In the genomic region with DNA sequence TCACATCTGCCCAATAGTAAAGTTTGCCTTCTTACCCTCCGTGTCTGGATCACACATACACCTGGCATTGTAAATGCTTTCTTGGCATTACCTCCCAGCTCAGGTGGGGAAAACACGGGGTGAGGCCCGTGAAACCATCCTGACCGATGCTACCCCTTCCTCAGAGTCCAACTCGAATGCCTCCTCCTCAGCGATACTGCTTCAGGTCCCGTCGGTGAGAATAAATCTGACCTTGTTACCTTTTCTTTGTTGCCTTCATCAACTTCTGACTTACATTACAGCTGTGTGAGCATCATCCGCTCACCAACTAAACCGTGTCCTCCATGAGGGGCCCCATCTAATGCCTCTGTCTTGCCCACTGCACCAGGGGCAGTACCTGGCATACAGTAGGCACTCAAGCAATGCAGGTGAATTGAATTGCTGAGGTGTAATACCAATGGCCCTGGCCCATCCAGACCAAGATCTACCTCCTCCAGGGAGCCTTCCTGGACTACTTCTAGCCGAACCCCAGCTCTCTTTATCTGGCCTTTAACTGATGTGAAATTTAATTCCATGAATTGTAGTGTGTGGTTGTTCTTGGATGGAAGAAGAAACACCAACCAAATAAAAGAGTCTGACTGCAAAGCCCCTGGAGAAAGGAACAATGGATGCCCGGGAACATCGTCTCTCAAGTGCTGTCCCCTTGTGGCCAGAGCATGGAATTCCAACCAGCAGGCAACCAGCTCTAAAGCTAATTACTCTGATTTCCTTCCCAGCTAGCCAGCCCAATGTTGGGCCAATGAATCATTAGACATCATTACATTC, we compare ENCODE assay signal across 9 cellular contexts.
A peak's percentile ranks its signal among the peaks of the same experiment; 100 is the strongest.
DNase-seq lines count a peak whose midpoint lies in the region; ATAC-seq and TF ChIP-seq lines count a peak whose summit lies in the region.
"Had no signal": no experiment of that assay in that cellular context is flagged by ENCODE, and none has a peak within 500 bp of the region (broad histone marks: within the 10 kb centered on the region; RNA-seq: fewer than 3 reads in every experiment).

No MANE protein-coding gene starts in this region.

- POLR2A ChIA-PET in Caco-2 (lab: Charles Lee): no interaction called here
- POLR2A ChIA-PET in HCT116 (lab: Charles Lee): interaction anchor here (1.0 to 1.1 kb wide), 2 partner anchors 25 to 464 kb away, joined by 3 read pairs; no protein-coding TSS in a partner anchor

- no peaks in the 10 kb centered on the region for H3K27me3 ChIP-seq in Caco-2 (replicated peaks; ENCODE audit: control insufficient read depth, insufficient read depth, low read length)
- peaks cover 24% of the 10 kb centered on the region for H3K27me3 ChIP-seq in HCT116 (ENCODE audit: insufficient read depth, low read length)
- no peaks in the 10 kb centered on the region for H3K27me3 ChIP-seq in dorsolateral prefrontal cortex

- H3K27ac ChIP-seq in HCT116 (ENCODE audit: low read depth, low read length) (no peak overlapping the region), dorsolateral prefrontal cortex (no peak overlapping the region)
- H3K27ac ChIP-seq: SK-N-MC had no signal

- H2AFZ ChIP-seq in HCT116 (ENCODE audit: low read depth, low read length, poor library complexity, severe bottlenecking): no peak overlapping the region

- RAD21 ChIA-PET in HCT116 (lab: Charles Lee; ENCODE audit: low non-redundant PET in 1 of 2, low total read pairs in 2 of 2, uncharacterized antibody in 2 of 2, unreplicated experiment in 2 of 2): no interaction called here

- no peaks in the 10 kb centered on the region for H3K4me1 Mint-ChIP-seq in Caco-2 (ENCODE audit: low read depth, unreplicated experiment)

- no peaks in the 10 kb centered on the region for H3K4me1 ChIP-seq in Caco-2
- no peaks in the 10 kb centered on the region for H3K4me1 ChIP-seq in HCT116 (ENCODE audit: control insufficient read depth in 1 of 2, insufficient read depth in 2 of 2, low read length in 2 of 2)

- BruUV-seq in Caco-2 (replicated peaks; lab: Mats Ljungman, UMichigan) (no TSS peak), HCT116 (replicated peaks; lab: Mats Ljungman, UMichigan) (no TSS peak)

- CTCF ChIA-PET in Caco-2 (lab: Charles Lee): interaction anchor here (0.6 to 2.9 kb wide), 13 partner anchors 11 to 1099 kb away, joined by 3 to 33 read pairs (median 4); no protein-coding TSS in a partner anchor
- CTCF ChIA-PET in HCT116 (lab: Charles Lee): interaction anchor here (0.7 to 3.5 kb wide), 15 partner anchors 8 to 467 kb away, joined by 3 to 22 read pairs (median 4); a partner anchor contains a TSS

- no peaks in the 10 kb centered on the region for H4K20me1 ChIP-seq in HCT116 (ENCODE audit: insufficient read depth)

- H3K27me3 Mint-ChIP-seq in Caco-2 (ENCODE audit: insufficient read depth, unreplicated experiment): peaks cover 21% of the 10 kb centered on the region

- TF ChIP-seq POLR2A in HCT116 (IDR thresholded peaks at IDR 0.05; ENCODE audit: borderline replicate concordance, extremely low read depth, insufficient read depth, insufficient read length): no peak

- H3K27ac Mint-ChIP-seq in Caco-2 (ENCODE audit: unreplicated experiment): no peak overlapping the region

- H3K9me3 ChIP-seq in Caco-2 (no peaks in the 10 kb centered on the region), HCT116 (ENCODE audit: control insufficient read depth in 1 of 2, insufficient read depth in 1 of 2, low read depth in 1 of 2, low read length in 2 of 2) (no peaks in the 10 kb centered on the region)

- H3K36me3 ChIP-seq in Caco-2 (ENCODE audit: control insufficient read depth, insufficient read depth, low read length): no peaks in the 10 kb centered on the region
- H3K36me3 ChIP-seq in HCT116 (ENCODE audit: control insufficient read depth in 1 of 2, insufficient read depth in 2 of 2, low read length in 2 of 2): no peaks in the 10 kb centered on the region

- H3K9ac ChIP-seq in HCT116 (ENCODE audit: low read length): no peak overlapping the region

- no peak overlapping the region for H3K4me2 ChIP-seq in HCT116 (ENCODE audit: low read length)

- DNase-seq in Caco-2 (peak; percentile 47 to 64), HCT116 (ENCODE audit: low read depth, low spot score) (peak; percentile 16), NOMO-1 treated with DMSO at 0.1 percent for 48 hours (lab: John Stamatoyannopoulos, UW; ENCODE audit: unreplicated experiment) (peak; percentile 10), dorsolateral prefrontal cortex (peak in 5 of 10 donors; percentile 15 to 52 (median 48)), middle frontal gyrus (ENCODE audit: extremely low spot score, low spot score) (peak; percentile 24), OCI-M2 (lab: John Stamatoyannopoulos, UW; ENCODE audit: unreplicated experiment) (no peak)
- no peak for DNase-seq in activated CD4-positive, CD25-positive, alpha-beta regulatory T cell treated with anti-CD3 and anti-CD28 coated beads, Interleukin-2, amount 50 U/mL, for 72 hours

- H3K4me3 Mint-ChIP-seq in Caco-2 (ENCODE audit: unreplicated experiment): no peak overlapping the region

- peak; percentile 77 for TF ChIP-seq RAD21 in HCT116 (IDR thresholded peaks at IDR 0.05; ENCODE audit: low read depth)

- no peaks in the 10 kb centered on the region for H3K9me2 ChIP-seq in HCT116 (ENCODE audit: insufficient read depth)

- H3K36me3 Mint-ChIP-seq in Caco-2 (ENCODE audit: insufficient read depth, unreplicated experiment): no peaks in the 10 kb centered on the region

- H3K9me3 Mint-ChIP-seq in Caco-2 (ENCODE audit: unreplicated experiment): no peaks in the 10 kb centered on the region

- H3K4me3 ChIP-seq in Caco-2 (ENCODE audit: low read depth, low read length) (no peak overlapping the region), HCT116 (replicated peaks in 1 of 2; ENCODE audit: low read depth in 1 of 2, low read length in 2 of 2) (no peak overlapping the region), dorsolateral prefrontal cortex (no peak overlapping the region)
- H3K4me3 ChIP-seq: SK-N-MC had no signal

- H3K79me2 ChIP-seq in HCT116 (ENCODE audit: insufficient read depth, low read length): no peaks in the 10 kb centered on the region

- peak; percentile 76 for ATAC-seq in HCT116
- ATAC-seq in GM18502 (IDR thresholded peaks at IDR 0.05; ENCODE audit: poor library complexity, unreplicated experiment): no peak

- intact Hi-C loops in Caco-2 (cut with micrococcal nuclease; ENCODE audit: unreplicated experiment): loop anchor here (1.0 kb wide), 3 partner anchors 394 to 490 kb away; no protein-coding TSS in a partner anchor
- intact Hi-C loops in HCT116 (cut with micrococcal nuclease): loop anchor here (1.0 kb wide), 2 partner anchors 433 to 465 kb away; no protein-coding TSS in a partner anchor
- intact Hi-C loops in dorsolateral prefrontal cortex (cut with DNase I): loop anchor here in 1 of 2 donors (5.0 kb wide), 1 partner anchor 435 kb away; no protein-coding TSS in a partner anchor

- peak; percentile 94 to 97 for TF ChIP-seq CTCF in Caco-2 (IDR thresholded peaks at IDR 0.05; ENCODE audit: insufficient read depth in 1 of 2, low read depth in 1 of 2, low read length in 1 of 2, severe bottlenecking in 1 of 2, unreplicated experiment in 1 of 2)
- peak; percentile 64 to 96 (median 91); a peak in 5 of 6 replicates for TF ChIP-seq CTCF in HCT116 (IDR thresholded peaks at IDR 0.05 in 2 of 3, conservative IDR thresholded peaks at IDR 0.05 in 1 of 3; ENCODE audit: borderline replicate concordance in 1 of 3, insufficient read depth in 1 of 3, low read depth in 2 of 3, low read length in 2 of 3)
- TF ChIP-seq CTCF in dorsolateral prefrontal cortex (IDR thresholded peaks at IDR 0.05 in 54 of 56, conservative IDR thresholded peaks at IDR 0.05 in 2 of 56; ENCODE audit: low read depth in 1 of 56, partially characterized antibody in 56 of 56): peak; percentile 66 to 90 (median 82)

TF ChIP-seq in HCT116, 20 proteins besides CTCF, POLR2A, EP300 and RAD21:
- no peak for TF ChIP-seq EZH2 (IDR thresholded peaks at IDR 0.05)
- TF ChIP-seq POLR2AphosphoS5 (IDR thresholded peaks at IDR 0.05; ENCODE audit: low read depth, low read length): no peak
- no peak for TF ChIP-seq TCF7L2 (IDR thresholded peaks at IDR 0.05; ENCODE audit: borderline replicate concordance, extremely low read depth, insufficient read depth, insufficient read length)
- no peak for TF ChIP-seq FOSL1 (IDR thresholded peaks at IDR 0.05; ENCODE audit: low read depth)
- no peak for TF ChIP-seq ELF1 (IDR thresholded peaks at IDR 0.05; ENCODE audit: borderline replicate concordance, low read depth)
- no peak for TF ChIP-seq EZH2phosphoT487 (IDR thresholded peaks at IDR 0.05; ENCODE audit: borderline replicate concordance)
- TF ChIP-seq YY1 (IDR thresholded peaks at IDR 0.05; ENCODE audit: extremely low read depth, insufficient replicate concordance, low read depth, low read length): no peak
- TF ChIP-seq ZFX (IDR thresholded peaks at IDR 0.05): no peak
- no peak for TF ChIP-seq SP1 (IDR thresholded peaks at IDR 0.05; ENCODE audit: low read depth)
- no peak for TF ChIP-seq ZNF274 (IDR thresholded peaks at IDR 0.05; ENCODE audit: low read depth, low read length)

Comparison
In these comparisons a context has a peak if more than half of its experiments do, and no peak if none do; other contexts are left out.
1. DNase-seq: peak in Caco-2 (2 of 2), HCT116 (single experiment), NOMO-1 treated with DMSO at 0.1 percent for 48 hours (single experiment) and middle frontal gyrus (single experiment); none in OCI-M2 (single experiment) and activated CD4-positive, CD25-positive, alpha-beta regulatory T cell treated with anti-CD3 and anti-CD28 coated beads, Interleukin-2, amount 50 U/mL, for 72 hours (single experiment).
2. Peak in every context shown above with its lines, with median percentiles within 50 percentile points of each other: CTCF ChIP-seq.